1 cellular context compared by ENCODE assay signal in the genomic region with DNA sequence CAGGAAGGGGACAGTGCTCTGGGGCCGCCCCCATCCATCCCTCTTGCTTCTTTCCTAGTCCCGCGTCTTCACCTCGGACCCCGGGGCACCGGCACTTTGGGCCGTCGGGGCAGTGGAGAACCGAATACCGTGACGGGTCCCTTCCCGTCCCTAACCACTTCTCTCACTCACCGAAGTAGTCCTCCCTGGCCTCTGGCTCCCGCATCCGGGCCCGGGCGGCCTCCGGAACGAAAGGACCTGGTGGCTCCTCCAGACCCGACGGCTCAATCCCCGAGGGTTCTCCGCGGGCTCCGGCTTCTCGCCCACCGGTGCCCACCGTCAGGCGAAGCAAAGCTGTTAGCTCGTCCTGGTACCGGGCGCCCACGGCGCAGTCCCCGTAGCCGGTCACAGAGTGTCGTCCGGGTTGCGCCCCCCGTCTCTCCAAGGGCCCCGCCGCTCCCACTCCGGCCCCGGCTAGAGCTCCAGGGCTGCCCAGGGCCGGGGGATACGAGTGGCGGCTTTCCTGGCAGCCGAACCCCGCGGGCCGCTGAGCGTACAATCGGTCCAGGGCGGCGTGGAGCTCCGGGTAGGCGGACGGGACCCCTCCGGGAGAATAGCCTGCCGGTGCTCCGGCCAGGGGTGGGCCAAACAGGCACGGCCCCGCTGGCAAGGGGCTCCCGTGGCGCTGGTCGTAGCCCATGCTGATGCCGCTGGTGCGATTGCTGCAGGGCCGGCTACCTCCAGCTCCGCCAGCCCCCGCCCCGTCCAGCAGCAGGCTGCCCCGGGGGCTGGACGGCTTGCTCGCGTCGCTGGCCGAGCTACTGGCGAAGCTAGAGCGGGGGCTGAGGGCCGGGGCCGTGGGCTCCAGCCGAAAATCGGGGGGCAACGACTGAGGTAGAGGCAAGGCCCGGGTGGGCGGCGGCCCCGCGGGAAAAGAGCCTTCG.
A peak's percentile ranks its signal among the peaks of the same experiment; 100 is the strongest.
TF ChIP-seq lines count a peak whose summit lies in the region.

No MANE protein-coding gene starts in this region.

TF ChIP-seq in WTC11, 78 proteins besides CTCF, POLR2A, EP300 and RAD21 (continued from another document):
- TF ChIP-seq ATF6 (CRISPR knock-in tag; IDR thresholded peaks at IDR 0.05) (no peak), ATF1 (CRISPR knock-in tag; IDR thresholded peaks at IDR 0.05) (no peak), NR3C1 (CRISPR knock-in tag; conservative IDR thresholded peaks at IDR 0.05; ENCODE audit: low read depth) (no peak), MYBL2 (CRISPR knock-in tag; IDR thresholded peaks at IDR 0.05) (peak; percentile 58; the same call in 1 of the 2 replicates), AR (CRISPR knock-in tag; IDR thresholded peaks at IDR 0.05) (no peak), TEAD4 (CRISPR knock-in tag; IDR thresholded peaks at IDR 0.05) (no peak; the same call in 1 of the 2 replicates), ZNF423 (CRISPR knock-in tag; IDR thresholded peaks at IDR 0.05) (no peak), CREB1 (CRISPR knock-in tag; IDR thresholded peaks at IDR 0.05) (no peak), ZNF532 (CRISPR knock-in tag; IDR thresholded peaks at IDR 0.05; ENCODE audit: borderline replicate concordance) (no peak), ZNF671 (CRISPR knock-in tag; IDR thresholded peaks at IDR 0.05) (no peak)
- TF ChIP-seq, protein P1, sequence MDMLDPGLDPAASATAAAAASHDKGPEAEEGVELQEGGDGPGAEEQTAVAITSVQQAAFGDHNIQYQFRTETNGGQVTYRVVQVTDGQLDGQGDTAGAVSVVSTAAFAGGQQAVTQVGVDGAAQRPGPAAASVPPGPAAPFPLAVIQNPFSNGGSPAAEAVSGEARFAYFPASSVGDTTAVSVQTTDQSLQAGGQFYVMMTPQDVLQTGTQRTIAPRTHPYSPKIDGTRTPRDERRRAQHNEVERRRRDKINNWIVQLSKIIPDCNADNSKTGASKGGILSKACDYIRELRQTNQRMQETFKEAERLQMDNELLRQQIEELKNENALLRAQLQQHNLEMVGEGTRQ (CRISPR knock-in tag; IDR thresholded peaks at IDR 0.05): no peak
- TF ChIP-seq, protein P2, sequence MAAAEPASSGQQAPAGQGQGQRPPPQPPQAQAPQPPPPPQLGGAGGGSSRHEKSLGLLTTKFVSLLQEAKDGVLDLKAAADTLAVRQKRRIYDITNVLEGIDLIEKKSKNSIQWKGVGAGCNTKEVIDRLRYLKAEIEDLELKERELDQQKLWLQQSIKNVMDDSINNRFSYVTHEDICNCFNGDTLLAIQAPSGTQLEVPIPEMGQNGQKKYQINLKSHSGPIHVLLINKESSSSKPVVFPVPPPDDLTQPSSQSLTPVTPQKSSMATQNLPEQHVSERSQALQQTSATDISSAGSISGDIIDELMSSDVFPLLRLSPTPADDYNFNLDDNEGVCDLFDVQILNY (CRISPR knock-in tag; IDR thresholded peaks at IDR 0.05): no peak
- TF ChIP-seq, protein P3, sequence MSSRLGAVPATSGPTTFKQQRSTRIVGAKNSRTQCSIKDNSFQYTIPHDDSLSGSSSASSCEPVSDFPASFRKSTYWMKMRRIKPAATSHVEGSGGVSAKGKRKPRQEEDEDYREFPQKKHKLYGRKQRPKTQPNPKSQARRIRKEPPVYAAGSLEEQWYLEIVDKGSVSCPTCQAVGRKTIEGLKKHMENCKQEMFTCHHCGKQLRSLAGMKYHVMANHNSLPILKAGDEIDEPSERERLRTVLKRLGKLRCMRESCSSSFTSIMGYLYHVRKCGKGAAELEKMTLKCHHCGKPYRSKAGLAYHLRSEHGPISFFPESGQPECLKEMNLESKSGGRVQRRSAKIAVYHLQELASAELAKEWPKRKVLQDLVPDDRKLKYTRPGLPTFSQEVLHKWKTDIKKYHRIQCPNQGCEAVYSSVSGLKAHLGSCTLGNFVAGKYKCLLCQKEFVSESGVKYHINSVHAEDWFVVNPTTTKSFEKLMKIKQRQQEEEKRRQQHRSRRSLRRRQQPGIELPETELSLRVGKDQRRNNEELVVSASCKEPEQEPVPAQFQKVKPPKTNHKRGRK (CRISPR knock-in tag; IDR thresholded peaks at IDR 0.05; ENCODE audit: borderline replicate concordance): no peak
- TF ChIP-seq, protein P4, sequence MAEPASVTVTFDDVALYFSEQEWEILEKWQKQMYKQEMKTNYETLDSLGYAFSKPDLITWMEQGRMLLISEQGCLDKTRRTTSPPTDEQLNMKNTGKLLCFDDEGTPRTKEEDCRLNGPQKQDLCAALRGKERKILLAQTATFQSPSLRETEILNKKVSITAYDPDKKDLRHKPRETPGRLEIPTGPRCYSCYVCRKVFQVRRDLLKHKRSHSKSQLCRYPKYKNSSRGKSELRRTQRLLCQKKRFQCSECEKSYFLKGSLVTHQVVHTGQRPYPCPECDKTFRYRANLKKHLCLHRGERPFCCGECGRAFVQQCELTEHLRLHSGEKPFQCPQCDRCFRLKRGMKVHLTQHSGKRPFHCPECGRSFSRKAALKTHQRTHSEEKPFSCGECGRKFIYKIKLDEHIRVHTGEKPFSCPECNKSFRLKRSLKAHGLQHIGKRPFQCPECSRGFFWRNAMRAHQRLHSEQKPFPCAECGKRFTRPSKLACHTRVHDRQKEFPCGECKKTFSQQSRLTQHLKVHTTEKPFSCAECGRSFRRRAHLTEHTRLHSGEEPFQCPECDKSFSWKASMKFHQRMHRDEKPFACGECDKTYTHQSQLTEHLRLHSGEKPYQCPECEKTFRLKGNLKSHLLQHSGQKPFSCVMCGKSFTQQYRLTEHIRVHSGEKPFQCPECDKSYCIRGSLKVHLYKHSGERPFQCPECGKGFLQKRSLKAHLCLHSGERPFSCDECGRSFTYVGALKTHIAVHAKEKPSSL (CRISPR knock-in tag; conservative IDR thresholded peaks at IDR 0.05): no peak
TF ChIP-seq in WTC11: peak in this region for 13.
